Comparison of ENCODE assay signal across 1 cellular context in the genomic region with DNA sequence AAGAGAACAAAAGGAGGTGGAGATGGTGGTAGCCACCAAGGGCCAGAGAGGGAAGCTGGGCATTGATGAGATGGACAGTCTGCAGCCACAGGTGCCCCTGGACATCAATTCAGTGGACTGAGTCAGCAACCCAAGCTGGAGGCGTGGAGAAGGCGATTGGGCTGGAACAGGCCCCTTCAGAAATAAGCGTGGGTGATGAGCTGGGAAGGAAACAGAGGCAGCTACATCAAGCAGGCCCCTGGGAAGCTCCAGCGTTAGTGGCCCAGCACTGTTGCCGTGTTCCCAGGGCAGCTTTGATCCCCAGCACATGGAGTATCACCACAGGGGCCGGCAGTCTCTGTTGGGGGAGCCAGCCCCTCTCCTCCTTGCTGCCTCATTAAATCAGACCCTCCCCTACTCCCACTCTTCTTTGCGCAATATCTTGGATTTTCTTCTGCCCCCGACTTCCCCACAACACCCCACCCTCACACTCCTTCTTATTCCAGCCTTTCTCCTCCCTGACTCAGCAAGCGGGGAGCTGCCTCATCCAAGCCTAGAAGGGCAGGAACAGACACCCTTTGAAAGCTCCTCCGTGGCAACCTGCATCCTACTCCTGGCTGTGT.
A peak's percentile ranks its signal among the peaks of the same experiment; 100 is the strongest.
TF ChIP-seq lines count a peak whose summit lies in the region.

No MANE protein-coding gene starts in this region.

TF ChIP-seq in K562, 482 proteins besides CTCF, POLR2A, EP300 and RAD21:
- 0 out of 2 replicates have a peak, but pooled peaks have one; percentile 6 for TF ChIP-seq EGR1 (conservative IDR thresholded peaks at IDR 0.05)
- TF ChIP-seq MAFF (IDR thresholded peaks at IDR 0.05; ENCODE audit: low read length) = no peak
- no peak for TF ChIP-seq PPARD (CRISPR knock-in tag; IDR thresholded peaks at IDR 0.05)
